22 cellular contexts compared by ENCODE assay signal in genomic region chr15:78996876-78997275, GRCh38. TPM values are rescaled to one million over a fixed set of nuclear protein-coding genes. Genes with fewer than 3 reads are reported as not detected.
DNase-seq lines count a peak whose midpoint lies in the region; ATAC-seq and TF ChIP-seq lines count a peak whose summit lies in the region.
"Had no signal": no experiment of that assay in that cellular context is flagged by ENCODE, and none has a peak within 500 bp of the region (broad histone marks: within the 10 kb centered on the region; RNA-seq: fewer than 3 reads in every experiment).

No MANE protein-coding gene starts in this region.

- peak; percentile 32 for DNase-seq in amniotic epithelial cell (ENCODE audit: low read depth)
- peak; percentile 94 for DNase-seq in kidney tubule cell (ENCODE audit: low spot score)
- no peak for DNase-seq in upper lobe of left lung
- no peak for DNase-seq in SK-N-DZ (ENCODE audit: low spot score)
- DNase-seq in activated T-cell treated with anti-CD3 and anti-CD28 coated beads, Interleukin-2, amount 50 U/mL, for 72 hours = no peak
- DNase-seq in GM19240 (ENCODE audit: insufficient read length, low spot score) = no peak
- DNase-seq: activated CD4-positive, alpha-beta T cell treated with anti-CD3 and anti-CD28 coated beads, Interleukin-2, amount 50 U/mL, for 48 hours; activated naive CD8-positive, alpha-beta T cell treated with anti-CD3 and anti-CD28 coated beads for 36 hours; activated T-cell treated with anti-CD3 and anti-CD28 coated beads, Interleukin-2, amount 50 U/mL, for 4 hours; BE2C; effector CD4-positive, alpha-beta T cell; GOT3; hypothalamus; KG1; left colon; NCI-H1092; pancreas; T-helper 1 cell; tibial artery had no signal

- no peak overlapping the region for H3K4me3 Mint-ChIP-seq in activated T-cell treated with anti-CD3 and anti-CD28 coated beads, Interleukin-2, amount 50 U/mL, for 72 hours
- H3K4me3 Mint-ChIP-seq: activated naive CD8-positive, alpha-beta T cell treated with anti-CD3 and anti-CD28 coated beads for 36 hours; activated T-cell treated with anti-CD3 and anti-CD28 coated beads, Interleukin-2, amount 50 U/mL, for 4 hours had no signal

- H3K27ac Mint-ChIP-seq in activated T-cell treated with anti-CD3 and anti-CD28 coated beads, Interleukin-2, amount 50 U/mL, for 72 hours = no peak overlapping the region
- H3K27ac Mint-ChIP-seq: activated naive CD8-positive, alpha-beta T cell treated with anti-CD3 and anti-CD28 coated beads for 36 hours had no signal

- no peak for TF ChIP-seq POLR2A in upper lobe of left lung (IDR thresholded peaks at IDR 0.05)

- CTCF ChIA-PET in HEK293 (lab: Yijun Ruan, JAX) = no interaction called here

- H3K27me3 Mint-ChIP-seq in activated T-cell treated with anti-CD3 and anti-CD28 coated beads, Interleukin-2, amount 50 U/mL, for 72 hours (ENCODE audit: low read depth) = no peaks in the 10 kb centered on the region
- H3K27me3 Mint-ChIP-seq: activated naive CD8-positive, alpha-beta T cell treated with anti-CD3 and anti-CD28 coated beads for 36 hours had no signal

- H3K4me3 ChIP-seq in HEK293 (ENCODE audit: low read depth, low read length) = no peak overlapping the region
- H3K4me3 ChIP-seq in upper lobe of left lung = peak overlapping the region in 1 of 4 donors; percentile 10
- H3K4me3 ChIP-seq: pancreas, skin epidermis, tibial artery had no signal

- no peak overlapping the region for H3K27ac ChIP-seq in HEK293 (ENCODE audit: extremely low read depth, low read depth, low read length)
- peak overlapping the region in 3 of 4 donors; percentile 68 to 89 (median 77) for H3K27ac ChIP-seq in upper lobe of left lung
- H3K27ac ChIP-seq: pancreas, skin epidermis, tibial artery had no signal

- ATAC-seq in upper lobe of left lung (ENCODE audit: low FRiP score in 2 of 2) (no peak), GM18873 (IDR thresholded peaks at IDR 0.05; ENCODE audit: low FRiP score, unreplicated experiment) (no peak)
- ATAC-seq in activated T-cell treated with anti-CD3 and anti-CD28 coated beads, Interleukin-2, amount 50 U/mL, for 72 hours (replicated peaks in 1 of 2) = no peak
- ATAC-seq: activated T-cell treated with anti-CD3 and anti-CD28 coated beads, Interleukin-2, amount 50 U/mL, for 4 hours; left colon had no signal

- no peaks in the 10 kb centered on the region for H3K27me3 ChIP-seq in upper lobe of left lung
- H3K27me3 ChIP-seq: BE2C, pancreas, tibial artery had no signal

- no peaks in the 10 kb centered on the region for H3K36me3 Mint-ChIP-seq in activated T-cell treated with anti-CD3 and anti-CD28 coated beads, Interleukin-2, amount 50 U/mL, for 72 hours (ENCODE audit: insufficient read depth in 2 of 2)
- H3K36me3 Mint-ChIP-seq: activated naive CD8-positive, alpha-beta T cell treated with anti-CD3 and anti-CD28 coated beads for 36 hours had no signal

- WGBS in upper lobe of left lung, 2 donors = 80 to 87% methylated on average over 3 to 6 of the region's 6 CpGs

- H3K9me3 Mint-ChIP-seq in activated T-cell treated with anti-CD3 and anti-CD28 coated beads, Interleukin-2, amount 50 U/mL, for 72 hours = no peaks in the 10 kb centered on the region
- H3K9me3 Mint-ChIP-seq: activated naive CD8-positive, alpha-beta T cell treated with anti-CD3 and anti-CD28 coated beads for 36 hours; activated T-cell treated with anti-CD3 and anti-CD28 coated beads, Interleukin-2, amount 50 U/mL, for 4 hours had no signal

- no peaks in the 10 kb centered on the region for H3K36me3 ChIP-seq in HEK293 (ENCODE audit: control insufficient read depth in 2 of 2, insufficient read depth in 1 of 2, low read length in 2 of 2)
- no peaks in the 10 kb centered on the region for H3K36me3 ChIP-seq in upper lobe of left lung
- H3K36me3 ChIP-seq: BE2C, pancreas, tibial artery had no signal

- no peaks in the 10 kb centered on the region for H3K9me3 ChIP-seq in HEK293 (ENCODE audit: control insufficient read depth, insufficient read depth, low read depth, low read length)
- H3K9me3 ChIP-seq in upper lobe of left lung = no peaks in the 10 kb centered on the region
- H3K9me3 ChIP-seq: BE2C, pancreas, tibial artery had no signal

- no peaks in the 10 kb centered on the region for H3K4me1 ChIP-seq in HEK293 (ENCODE audit: control insufficient read depth, insufficient read depth, low read length)
- peaks cover 0 to 52% (median 20%) of the 10 kb centered on the region in 4 donors for H3K4me1 ChIP-seq in upper lobe of left lung
- H3K4me1 ChIP-seq: pancreas, tibial artery had no signal

- TF ChIP-seq CTCF in HEK293 (tag by site-specific recombination; IDR thresholded peaks at IDR 0.05) = no peak
- TF ChIP-seq CTCF in upper lobe of left lung (IDR thresholded peaks at IDR 0.05) = no peak

- POLR2A ChIA-PET in HEK293 (lab: Yijun Ruan, JAX) = no interaction called here

- TF ChIP-seq EP300 in upper lobe of left lung (IDR thresholded peaks at IDR 0.05) = no peak

- no peaks in the 10 kb centered on the region for H3K4me1 Mint-ChIP-seq in activated T-cell treated with anti-CD3 and anti-CD28 coated beads, Interleukin-2, amount 50 U/mL, for 72 hours (ENCODE audit: low read depth)
- H3K4me1 Mint-ChIP-seq: activated naive CD8-positive, alpha-beta T cell treated with anti-CD3 and anti-CD28 coated beads for 36 hours had no signal

TF ChIP-seq in HEK293, 187 proteins besides CTCF, POLR2A, EP300 and RAD21:
- TF ChIP-seq GLIS2 (tag by site-specific recombination; IDR thresholded peaks at IDR 0.05) (0 out of 2 replicates have a peak, but pooled peaks have one; percentile 11), ZSCAN5A (tag by site-specific recombination; IDR thresholded peaks at IDR 0.05) (no peak), ZNF596 (tag by site-specific recombination; IDR thresholded peaks at IDR 0.05) (no peak), ZNF488 (tag by site-specific recombination; IDR thresholded peaks at IDR 0.05) (no peak), PBX3 (CRISPR knock-in tag; IDR thresholded peaks at IDR 0.05) (no peak), ZNF10 (tag by site-specific recombination; IDR thresholded peaks at IDR 0.05) (no peak), ZSCAN30 (tag by site-specific recombination; IDR thresholded peaks at IDR 0.05) (no peak)

RNA-seq across cellular contexts. Expression of gene CTSH, which starts 52.0 kb away (rescaled TPM):
- total RNA-seq in upper lobe of left lung = 1,000 to 10,000 TPM in 4 of 6 donors, 100 to 1,000 TPM in 2; 699 to 3,907 (median 1,498) TPM
- polyA plus RNA-seq in SK-N-DZ (2014; cell fraction: cytosol; rRNA removed) = 19.3 and 36.2 TPM in 2 replicates
- polyA plus RNA-seq in SK-N-DZ (2014; cell fraction: nucleus; rRNA removed) = 19.5 and 40.3 TPM in 2 replicates
- total RNA-seq in activated T-cell treated with anti-CD3 and anti-CD28 coated beads, Interleukin-2, amount 50 U/mL, for 72 hours = 10 to 100 TPM in 1 of 2 donors, 1 to 10 TPM in 1; 7.1 to 33.1 TPM

Comparison
In these comparisons a context has a peak if more than half of its experiments do, and no peak if none do; other contexts are left out.
1. DNase-seq: peak in amniotic epithelial cell (single experiment) and kidney tubule cell (single experiment); none in upper lobe of left lung (0 of 2), SK-N-DZ (single experiment), activated T-cell treated with anti-CD3 and anti-CD28 coated beads, Interleukin-2, amount 50 U/mL, for 72 hours (0 of 2) and GM19240 (single experiment).
2. RNA of gene CTSH, which starts 52.0 kb away (total RNA-seq): 699 to 3,907 TPM in upper lobe of left lung; 7.1 to 33.1 TPM in activated T-cell treated with anti-CD3 and anti-CD28 coated beads, Interleukin-2, amount 50 U/mL, for 72 hours; every median in the first group is over 10 times any median in the second.